In the genomic region with DNA sequence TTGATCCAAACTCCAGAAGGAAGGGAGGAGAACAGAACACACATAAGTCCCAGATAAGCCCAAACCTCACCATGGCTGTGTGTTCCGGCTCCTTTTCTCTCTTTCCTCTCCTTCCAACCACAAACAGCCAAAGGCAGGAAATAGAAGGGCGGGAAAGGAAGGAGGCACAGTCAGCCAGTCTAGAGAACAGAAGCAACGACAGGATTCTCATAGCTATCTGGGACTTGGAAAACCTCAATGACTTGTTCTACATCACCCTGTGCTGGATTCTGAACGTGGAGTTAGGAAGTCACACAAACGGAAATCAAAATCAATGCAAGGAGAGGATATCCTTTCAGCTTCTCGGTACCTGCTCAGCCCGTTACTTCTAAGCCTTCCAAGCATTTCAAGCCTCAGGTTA, we compare ENCODE assay signal across 1 cellular context.
A peak's percentile ranks its signal among the peaks of the same experiment; 100 is the strongest.
TF ChIP-seq lines count a peak whose summit lies in the region.

No MANE protein-coding gene starts in this region.

TF ChIP-seq in endothelial cell of umbilical vein, 7 proteins besides CTCF, POLR2A, EP300 and RAD21:
- TF ChIP-seq MAX (IDR thresholded peaks at IDR 0.05; ENCODE audit: insufficient read depth, insufficient read length) (no peak), POLR2AphosphoS5 (IDR thresholded peaks at IDR 0.05; ENCODE audit: insufficient read depth, low read depth, low read length) (peak; percentile 44)
TF ChIP-seq in endothelial cell of umbilical vein: peak in this region for 1.
